9 cellular contexts compared by ENCODE assay signal in genomic region chr17:27810211-27810901, GRCh38. TPM values are rescaled to one million over a fixed set of nuclear protein-coding genes. Genes with fewer than 3 reads are reported as not detected.
DNase-seq lines count a peak whose midpoint lies in the region; ATAC-seq and TF ChIP-seq lines count a peak whose summit lies in the region.
"Had no signal": no experiment of that assay in that cellular context is flagged by ENCODE, and none has a peak within 500 bp of the region (broad histone marks: within the 10 kb centered on the region; RNA-seq: fewer than 3 reads in every experiment).

No MANE protein-coding gene starts in this region.

- peak; percentile 30 for TF ChIP-seq POLR2A in GM19193 (IDR thresholded peaks at IDR 0.05; ENCODE audit: extremely low read depth, insufficient read depth, insufficient read length)

- H3K4me3 ChIP-seq in colonic mucosa: no peak overlapping the region

- no peaks in the 10 kb centered on the region for H3K9me3 ChIP-seq in colonic mucosa

- ATAC-seq in HG03432 (IDR thresholded peaks at IDR 0.05; ENCODE audit: unreplicated experiment): peak; percentile 36

- peaks cover 17% of the 10 kb centered on the region for H3K4me1 ChIP-seq in colonic mucosa

- DNase-seq in GM10248 (ENCODE audit: extremely low spot score) (peak; percentile 66), colonic mucosa (no peak), DMS79 treated with DMSO at 0.1 percent for 48 hours (lab: John Stamatoyannopoulos, UW) (no peak), NCI-H82 treated with DMSO at 0.1 percent for 48 hours (lab: John Stamatoyannopoulos, UW; ENCODE audit: unreplicated experiment) (no peak), H4 (ENCODE audit: low spot score) (no peak), NCI-H446 (lab: John Stamatoyannopoulos, UW) (no peak)
- DNase-seq: NCI-H2029 had no signal

- H3K9ac ChIP-seq in colonic mucosa (ENCODE audit: low read depth in 2 of 2, low read length in 2 of 2): peak overlapping the region in 1 of 2 donors; percentile 48

- intact Hi-C loops in colonic mucosa (cut with DNase I): no loop called here

- TF ChIP-seq CTCF in GM10248 (IDR thresholded peaks at IDR 0.05; ENCODE audit: control extremely low read depth, extremely low read depth, low read depth, missing control alignments) (no peak), colonic mucosa (IDR thresholded peaks at IDR 0.05) (no peak)

- CTCF ChIA-PET in GM10248 (lab: Yijun Ruan, JAX): interaction anchor here (0.9 to 20.5 kb wide), 5 partner anchors 16 to 82 kb away, joined by 3 to 560 read pairs (median 4); partner anchors contain the start of gene LYRM9

- POLR2A ChIA-PET in GM10248 (lab: Yijun Ruan, JAX): interaction anchor here (0.6 kb wide), 1 partner anchor 340 kb away, joined by 4 read pairs; no protein-coding TSS in a partner anchor

- H3K27ac ChIP-seq in colonic mucosa: peak overlapping the region; percentile 72

- H3K27me3 ChIP-seq in colonic mucosa: no peaks in the 10 kb centered on the region

- no peaks in the 10 kb centered on the region for H3K36me3 ChIP-seq in colonic mucosa

RNA-seq across cellular contexts. Expression of gene NOS2, which starts 10.0 kb away (rescaled TPM):
- 10 to 100 TPM; 29.7 to 34.5 TPM for total RNA-seq in colonic mucosa
- total RNA-seq in H4 (2014; rRNA removed; shearing (Covaris generic)): 0.02 TPM in 1 of 2 replicates, not detected in the other

Comparison
In these comparisons a context has a peak if more than half of its experiments do, and no peak if none do; other contexts are left out.
1. RNA of gene NOS2, which starts 10.0 kb away (total RNA-seq): 29.7 to 34.5 TPM in colonic mucosa; 0.02 TPM in H4; every median in the first group is over 10 times any median in the second.